In genomic region chrX:90012395-90012794, GRCh38 we compare ENCODE assay signal across 1 cellular context.
"Had no signal": no experiment of that assay in that cellular context is flagged by ENCODE, and none has a peak within 500 bp of the region (broad histone marks: within the 10 kb centered on the region; RNA-seq: fewer than 3 reads in every experiment).

No MANE protein-coding gene starts in this region.

- H3K9me3 ChIP-seq: MG63 had no signal

- H3K36me3 ChIP-seq: MG63 had no signal

- H3K4me3 ChIP-seq: MG63 had no signal
